In the genomic region with DNA sequence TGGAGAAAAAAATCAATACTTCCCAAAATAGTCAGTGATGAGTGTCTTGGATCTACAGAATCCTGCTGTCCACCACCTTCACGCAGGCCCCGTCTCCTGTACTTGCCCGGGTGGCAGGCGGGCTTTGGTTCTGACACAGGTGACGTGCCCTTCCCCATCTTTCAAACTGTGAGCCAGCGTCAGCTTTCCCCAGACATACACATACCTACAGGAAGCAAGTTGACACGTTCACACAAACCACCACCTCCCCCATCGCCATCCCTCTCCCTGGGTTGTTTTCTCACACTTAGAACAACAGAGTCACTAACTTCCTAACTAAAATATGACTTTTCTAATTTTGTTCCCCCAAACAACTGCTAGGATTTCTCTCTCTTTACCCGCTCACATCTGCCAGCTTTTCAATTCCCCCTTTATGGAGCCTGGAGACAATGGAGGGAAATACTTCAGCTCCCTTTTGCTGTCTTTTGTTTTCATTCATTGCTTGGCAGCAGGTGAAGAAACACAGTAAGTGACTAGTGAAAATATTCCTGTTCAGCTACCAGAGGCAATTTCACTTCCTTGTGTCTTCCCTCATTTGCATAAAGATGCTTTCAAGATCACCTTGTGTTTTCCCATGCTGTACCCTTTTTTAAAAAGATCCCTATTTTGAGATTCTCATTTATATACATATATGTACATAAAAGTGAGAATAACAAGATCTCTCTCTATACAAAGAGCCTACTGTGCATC, we compare ENCODE assay signal across 13 cellular contexts.
A peak's percentile ranks its signal among the peaks of the same experiment; 100 is the strongest.
DNase-seq lines count a peak whose midpoint lies in the region; ATAC-seq, FAIRE-seq and TF ChIP-seq lines count a peak whose summit lies in the region.
"Had no signal": no experiment of that assay in that cellular context is flagged by ENCODE, and none has a peak within 500 bp of the region (broad histone marks: within the 10 kb centered on the region; RNA-seq: fewer than 3 reads in every experiment).

No MANE protein-coding gene starts in this region.

- no peak overlapping the region for H3K4me3 ChIP-seq in coronary artery
- H3K4me3 ChIP-seq: gastroesophageal sphincter, sigmoid colon, SJSA1 had no signal

- H3K27ac ChIP-seq in coronary artery: no peak overlapping the region
- H3K27ac ChIP-seq: gastroesophageal sphincter, sigmoid colon, SJSA1 had no signal

- peak; percentile 64 for FAIRE-seq in GM18507 (lab: Jason Lieb, UNC)

- DNase-seq in GM18507 (ENCODE audit: extremely low spot score, insufficient read length, low read depth) (no peak), NCI-H748 treated with DMSO at 0.1 percent for 48 hours (lab: John Stamatoyannopoulos, UW) (no peak), coronary artery (ENCODE audit: low spot score) (no peak), NCI-H2196 (lab: John Stamatoyannopoulos, UW; ENCODE audit: unreplicated experiment) (no peak), NCI-H774 (lab: John Stamatoyannopoulos, UW) (no peak)
- peak; percentile 12 for DNase-seq in central memory CD4-positive, alpha-beta T cell
- DNase-seq: activated CD8-positive, alpha-beta memory T cell treated with anti-CD3 and anti-CD28 coated beads, Interleukin-2, amount 50 U/mL, for 48 hours; NCI-H1930; sigmoid colon had no signal

- TF ChIP-seq CTCF in coronary artery (IDR thresholded peaks at IDR 0.05): no peak

- ATAC-seq in GM21423 (IDR thresholded peaks at IDR 0.05; ENCODE audit: unreplicated experiment) (peak; percentile 52), HG03378 (IDR thresholded peaks at IDR 0.05; ENCODE audit: unreplicated experiment) (peak; percentile 56)
- ATAC-seq: gastroesophageal sphincter had no signal
